In the genomic region with DNA sequence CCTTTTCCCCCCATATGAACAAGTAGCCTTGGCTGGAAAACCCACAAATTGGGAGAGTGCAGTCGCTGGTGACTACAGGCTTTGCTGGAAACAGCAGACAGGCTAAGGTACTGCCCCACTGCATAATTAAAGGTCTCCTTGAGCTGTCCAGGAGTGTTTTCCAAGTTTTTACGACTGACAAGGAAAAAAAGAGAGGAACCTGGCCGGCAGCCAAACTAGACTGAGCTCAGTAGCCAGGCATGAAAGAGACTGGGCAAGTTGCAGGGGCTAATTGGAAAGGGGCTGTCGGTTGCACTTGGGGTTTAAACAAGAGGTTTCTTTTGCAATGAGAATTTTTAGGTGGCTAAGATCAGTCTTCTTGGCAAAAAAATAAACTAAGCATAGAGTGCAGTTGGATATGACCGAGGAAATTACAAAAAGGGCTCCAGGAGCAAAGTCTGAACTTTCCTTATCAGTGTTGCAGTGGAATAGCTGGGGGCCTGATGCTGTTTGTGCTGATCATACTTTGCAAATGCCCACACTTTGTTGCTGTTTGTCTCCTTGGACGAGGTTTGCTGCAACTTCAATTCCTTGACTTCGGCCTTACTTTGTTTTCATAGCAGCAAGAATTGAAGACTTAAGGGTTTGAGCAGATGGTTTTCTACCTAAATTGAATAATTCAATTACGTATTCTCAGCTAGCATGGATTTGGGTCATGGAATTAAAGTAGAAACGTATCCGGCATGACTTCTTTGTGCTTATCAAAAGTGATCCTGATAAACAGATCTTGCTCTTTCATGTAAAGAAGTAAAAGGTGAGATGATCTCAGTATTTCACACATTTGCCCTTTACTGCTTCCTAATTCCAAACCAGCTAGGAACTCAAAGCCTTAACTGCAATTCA, we compare ENCODE assay signal across 9 cellular contexts. TPM values are rescaled to one million over a fixed set of nuclear protein-coding genes. Genes with fewer than 3 reads are reported as not detected.
DNase-seq lines count a peak whose midpoint lies in the region; ATAC-seq and TF ChIP-seq lines count a peak whose summit lies in the region.
"Had no signal": no experiment of that assay in that cellular context is flagged by ENCODE, and none has a peak within 500 bp of the region (broad histone marks: within the 10 kb centered on the region; RNA-seq: fewer than 3 reads in every experiment).

No MANE protein-coding gene starts in this region.

- peaks cover 4% of the 10 kb centered on the region for H3K9me3 ChIP-seq in mucosa of descending colon

- no peaks in the 10 kb centered on the region for H3K36me3 ChIP-seq in mucosa of descending colon (ENCODE audit: low read depth)

- intact Hi-C loops in mucosa of descending colon (cut with DNase I, micrococcal nuclease) = no loop called here

- ATAC-seq in mucosa of descending colon (peak; percentile 43), HG03520 (IDR thresholded peaks at IDR 0.05; ENCODE audit: unreplicated experiment) (no peak)

- DNase-seq in ELF-1 (ENCODE audit: low read depth, low spot score) = peak; percentile 79
- DNase-seq in NCI-H82 treated with DMSO at 0.1 percent for 48 hours (lab: John Stamatoyannopoulos, UW; ENCODE audit: unreplicated experiment) = peak; percentile 68
- peak; percentile 36 for DNase-seq in epithelial cell of esophagus (ENCODE audit: low read depth)
- peak; percentile 52 to 79 (median 75) for DNase-seq in mucosa of descending colon
- DNase-seq in germinal center (ENCODE audit: low spot score) = no peak
- no peak for DNase-seq in CD1c-positive myeloid dendritic cell (ENCODE audit: extremely low spot score)
- no peak for DNase-seq in activated gamma-delta T cell (lab: John Stamatoyannopoulos, UW)
- DNase-seq: naive B cell had no signal

- H3K4me1 ChIP-seq in mucosa of descending colon (ENCODE audit: low read depth) = peaks cover 6% of the 10 kb centered on the region

- TF ChIP-seq CTCF in epithelial cell of esophagus (IDR thresholded peaks at IDR 0.05; ENCODE audit: insufficient read depth, low read depth, low read length, missing control alignments) (no peak), mucosa of descending colon (IDR thresholded peaks at IDR 0.05) (no peak)

- H3K4me3 ChIP-seq in epithelial cell of esophagus (ENCODE audit: low read length) = peak overlapping the region; percentile 12
- no peak overlapping the region for H3K4me3 ChIP-seq in mucosa of descending colon

RNA-seq across cellular contexts. Expression of a gene that starts 2.2 kb away (rescaled TPM):
- 10 to 100 TPM in 2 of 3 donors, 1 to 10 TPM in 1; 9.0 to 35.7 (median 15.1) TPM for total RNA-seq in mucosa of descending colon

Comparison
In these comparisons a context has a peak if more than half of its experiments do, and no peak if none do; other contexts are left out.
1. DNase-seq: peak in ELF-1 (single experiment), NCI-H82 treated with DMSO at 0.1 percent for 48 hours (single experiment), epithelial cell of esophagus (single experiment) and mucosa of descending colon (3 of 3); none in germinal center (single experiment), CD1c-positive myeloid dendritic cell (single experiment) and activated gamma-delta T cell (single experiment).